ENCODE assay signal across 8 cellular contexts in the genomic region with DNA sequence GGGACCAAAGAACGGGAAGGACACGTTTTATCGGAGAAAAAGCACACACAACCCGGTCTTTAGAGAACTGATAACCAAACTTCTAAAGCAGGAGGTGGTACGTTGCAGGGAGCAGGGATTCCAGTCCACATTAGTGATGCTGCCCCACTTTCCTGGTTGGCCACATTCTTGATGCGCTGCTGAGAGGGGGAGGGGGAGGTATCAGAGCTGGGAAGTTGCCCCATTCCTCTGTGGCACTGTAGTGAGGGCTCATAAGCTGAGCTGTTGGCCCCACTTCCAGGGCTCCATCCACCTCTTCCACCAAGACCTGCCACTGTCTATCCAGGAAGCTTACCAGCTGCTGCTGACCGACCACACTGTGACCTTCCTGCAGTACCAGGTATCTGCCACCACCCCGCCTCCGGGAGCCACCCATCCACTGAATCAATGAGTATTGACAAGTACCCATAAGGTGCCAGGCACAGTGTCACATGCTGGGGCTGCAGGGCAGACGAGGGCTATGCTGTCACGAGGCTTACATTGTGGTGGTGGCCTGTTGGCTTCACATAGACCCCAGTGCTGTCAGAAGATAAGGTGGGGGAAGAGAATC. TPM values are rescaled to one million over a fixed set of nuclear protein-coding genes. Genes with fewer than 3 reads are reported as not detected.
DNase-seq lines count a peak whose midpoint lies in the region; ATAC-seq, FAIRE-seq and TF ChIP-seq lines count a peak whose summit lies in the region.

No MANE protein-coding gene starts in this region.

- peak; percentile 6 for TF ChIP-seq CTCF in foreskin keratinocyte (conservative IDR thresholded peaks at IDR 0.05)
- no peak for TF ChIP-seq CTCF in GM20000 (IDR thresholded peaks at IDR 0.05; ENCODE audit: extremely low read depth, missing control alignments)

- no peak overlapping the region for H3K27ac ChIP-seq in foreskin keratinocyte

- no peaks in the 10 kb centered on the region for H3K27me3 ChIP-seq in foreskin keratinocyte

- peak overlapping the region; percentile 84 for H3K4me3 ChIP-seq in skeletal muscle cell (ENCODE audit: low read depth, low read length)

- DNase-seq in activated T-cell treated with anti-CD3 and anti-CD28 coated beads, Interleukin-2, amount 50 U/mL, for 1 hour, result peak; percentile 44
- DNase-seq in activated T-cell treated with anti-CD3 and anti-CD28 coated beads for 4 hours, result no peak
- peak; percentile 16 to 20 for DNase-seq in activated CD4-positive, alpha-beta T cell treated with anti-CD3 and anti-CD28 coated beads, Interleukin-2, amount 50 U/mL, for 4 hours
- DNase-seq in foreskin keratinocyte, result no peak
- DNase-seq in skeletal muscle cell (ENCODE audit: low read depth), result no peak
- no peak for DNase-seq in GM20000 (ENCODE audit: low spot score)
- DNase-seq in H54 (ENCODE audit: insufficient read length, low spot score), result no peak

- no peak for FAIRE-seq in H54 (lab: Jason Lieb, UNC)

- ATAC-seq in foreskin keratinocyte (no peak), HG03565 (IDR thresholded peaks at IDR 0.05; ENCODE audit: unreplicated experiment) (no peak)

- no peak for TF ChIP-seq POLR2A in H54 (IDR thresholded peaks at IDR 0.05; ENCODE audit: low read depth, low read length)

- peaks cover 3% of the 10 kb centered on the region for H3K4me1 ChIP-seq in foreskin keratinocyte

RNA-seq across cellular contexts. Expression of a gene that starts 1.0 kb away (rescaled TPM):
- total RNA-seq in foreskin keratinocyte, result 33.6 and 36.1 TPM in 2 replicates
- 37.8 and 41.1 TPM in 2 replicates for polyA plus RNA-seq in foreskin keratinocyte

RNA-seq across cellular contexts. Expression of a gene that starts 2.0 kb away (rescaled TPM):
- 11.5 and 12.0 TPM in 2 replicates for total RNA-seq in foreskin keratinocyte
- polyA plus RNA-seq in foreskin keratinocyte, result 6.8 and 6.9 TPM in 2 replicates

RNA-seq across cellular contexts. Expression of a gene that starts 8.1 kb away (rescaled TPM):
- 24.6 and 28.2 TPM in 2 replicates for total RNA-seq in foreskin keratinocyte
- polyA plus RNA-seq in foreskin keratinocyte, result 25.7 and 26.8 TPM in 2 replicates

Comparison
In these comparisons a context has a peak if more than half of its experiments do, and no peak if none do; other contexts are left out.
1. DNase-seq: peak in activated T-cell treated with anti-CD3 and anti-CD28 coated beads, Interleukin-2, amount 50 U/mL, for 1 hour (single experiment) and activated CD4-positive, alpha-beta T cell treated with anti-CD3 and anti-CD28 coated beads, Interleukin-2, amount 50 U/mL, for 4 hours (2 of 2); none in activated T-cell treated with anti-CD3 and anti-CD28 coated beads for 4 hours (single experiment), foreskin keratinocyte (0 of 2), skeletal muscle cell (single experiment), GM20000 (single experiment) and H54 (single experiment).